In the genomic region with DNA sequence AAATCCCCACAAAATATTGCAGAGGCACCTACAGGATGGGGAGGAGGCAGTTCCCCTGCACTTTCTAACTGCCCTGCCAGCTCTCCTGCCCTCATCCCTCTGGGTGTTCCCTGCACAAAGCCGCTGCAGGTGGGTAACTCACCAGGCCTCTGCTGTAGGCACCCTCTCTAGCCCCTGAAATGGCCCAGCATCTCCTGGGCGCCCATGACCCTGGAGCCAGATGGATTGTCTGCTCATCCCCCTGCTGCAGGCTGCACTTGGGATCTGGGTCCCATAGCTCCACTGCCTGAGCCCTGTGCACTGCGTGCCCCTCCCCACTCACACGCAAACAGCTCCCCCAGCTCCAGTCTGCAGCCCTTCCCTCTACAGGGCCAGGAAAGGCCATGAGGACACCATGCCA, we compare ENCODE assay signal across 28 cellular contexts.
"Had no signal": no experiment of that assay in that cellular context is flagged by ENCODE, and none has a peak within 500 bp of the region (broad histone marks: within the 10 kb centered on the region; RNA-seq: fewer than 3 reads in every experiment).

No MANE protein-coding gene starts in this region.

- H3K27me3 ChIP-seq: neural progenitor cell, ovary, suprapubic skin, uterus had no signal

- H3K4me2 ChIP-seq: hepatocyte, neural progenitor cell had no signal

- H3K27ac Mint-ChIP-seq: mesothelial cell of epicardium; natural killer cell; nephron progenitor cell; neural progenitor cell; stimulated activated naive B cell treated with anti-CD40 and anti-IgM and Interleukin-4, amounts not matched to agents 10 μg/mL and 1 μg/mL and 100 μg/mL, for 72 hours; stimulated activated naive CD8-positive, alpha-beta T cell treated with anti-CD3 and anti-CD28 coated beads, Interleukin-15, Interleukin-2, amounts not matched to agents 100 ng/mL and 50 ng/mL, for 24 hours had no signal

- DNase-seq: left colon; left ventricle myocardium inferior; mesendoderm; naive B cell; natural killer cell; nephron progenitor cell; ovary; retina; stimulated activated CD4-positive, alpha-beta T cell treated with anti-CD3 and anti-CD28 coated beads, Interleukin-12 subunit alpha, Interleukin-12 subunit beta, amount 100 ng/mL, for 4 hours; stimulated activated CD4-positive, alpha-beta T cell treated with anti-CD3 and anti-CD28 coated beads, Interleukin-15, amount 100 ng/mL, for 24 hours; stimulated activated CD4-positive, alpha-beta T cell treated with anti-CD3 and anti-CD28 coated beads, Interleukin-2, amount 100 ng/mL, for 24 hours; stimulated activated CD4-positive, alpha-beta T cell treated with anti-CD3 and anti-CD28 coated beads, Interleukin-4, amount 100 ng/mL, for 1 hour; stimulated activated naive B cell treated with anti-CD40 and anti-IgM and Interleukin-4, amounts not matched to agents 10 μg/mL and 1 μg/mL and 100 μg/mL, for 72 hours; tibial artery; trophoblast cell; uterus had no signal

- H3K4me1 ChIP-seq: left ventricle myocardium inferior, prostate gland, tibial artery, uterus had no signal

- H3K36me3 Mint-ChIP-seq: mesothelial cell of epicardium; naive B cell; natural killer cell; neural progenitor cell; stimulated activated naive B cell treated with anti-CD40 and anti-IgM and Interleukin-4, amounts not matched to agents 10 μg/mL and 1 μg/mL and 100 μg/mL, for 72 hours had no signal

- H3K9me3 Mint-ChIP-seq: mesothelial cell of epicardium; naive B cell; natural killer cell; nephron progenitor cell; neural progenitor cell; stimulated activated naive B cell treated with anti-CD40 and anti-IgM and Interleukin-4, amounts not matched to agents 10 μg/mL and 1 μg/mL and 100 μg/mL, for 72 hours; stimulated activated naive CD8-positive, alpha-beta T cell treated with anti-CD3 and anti-CD28 coated beads, Interleukin-15, Interleukin-2, amounts not matched to agents 100 ng/mL and 50 ng/mL, for 24 hours had no signal

- ATAC-seq: left colon; natural killer cell; right cardiac atrium; sciatic nerve; stimulated activated naive B cell treated with anti-CD40 and anti-IgM and Interleukin-4, amounts not matched to agents 10 μg/mL and 1 μg/mL and 100 μg/mL, for 72 hours had no signal

- H3K9ac ChIP-seq: neural progenitor cell had no signal

- H3K36me3 ChIP-seq: left ventricle myocardium inferior, neural progenitor cell, ovary, prostate gland, suprapubic skin, thoracic aorta, tibial artery, uterus had no signal

- H3K4me3 Mint-ChIP-seq: mesothelial cell of epicardium; naive B cell; natural killer cell; nephron progenitor cell; neural progenitor cell; stimulated activated naive B cell treated with anti-CD40 and anti-IgM and Interleukin-4, amounts not matched to agents 10 μg/mL and 1 μg/mL and 100 μg/mL, for 72 hours; stimulated activated naive CD8-positive, alpha-beta T cell treated with anti-CD3 and anti-CD28 coated beads, Interleukin-15, Interleukin-2, amounts not matched to agents 100 ng/mL and 50 ng/mL, for 24 hours had no signal

- H3K9me3 ChIP-seq: left ventricle myocardium inferior, ovary, prostate gland, suprapubic skin, thoracic aorta, tibial artery, uterus had no signal

- H2AFZ ChIP-seq: hepatocyte, neural progenitor cell had no signal

- H3K4me3 ChIP-seq: hepatocyte, left ventricle myocardium inferior, lung, neural progenitor cell, ovary, prostate gland, skin epidermis, suprapubic skin, thoracic aorta, tibial artery, uterus had no signal

- FAIRE-seq: keratinocyte had no signal

- H3K27ac ChIP-seq: hepatocyte, left ventricle myocardium inferior, neural progenitor cell, ovary, prostate gland, suprapubic skin, thoracic aorta, tibial artery, uterus had no signal

- H3K79me2 ChIP-seq: hepatocyte had no signal

- H3K27me3 Mint-ChIP-seq: stimulated activated naive CD8-positive, alpha-beta T cell treated with anti-CD3 and anti-CD28 coated beads, Interleukin-15, Interleukin-2, amounts not matched to agents 100 ng/mL and 50 ng/mL, for 24 hours had no signal

- H3K4me1 Mint-ChIP-seq: mesothelial cell of epicardium, naive B cell, natural killer cell had no signal
